In genomic region chr17:58517928-58518609, GRCh38 we compare ENCODE assay signal across 8 cellular contexts. TPM values are rescaled to one million over a fixed set of nuclear protein-coding genes. Genes with fewer than 3 reads are reported as not detected.
DNase-seq lines count a peak whose midpoint lies in the region; ATAC-seq lines count a peak whose summit lies in the region.

No MANE protein-coding gene starts in this region.

- ATAC-seq in GM21360 (IDR thresholded peaks at IDR 0.05; ENCODE audit: unreplicated experiment), result peak; percentile 82

- no peaks in the 10 kb centered on the region for H3K9me3 ChIP-seq in effector memory CD4-positive, alpha-beta T cell (ENCODE audit: control insufficient read depth, low read length)

- DNase-seq in COLO829 (ENCODE audit: low spot score) (peak; percentile 99), HT-29 (ENCODE audit: low spot score) (peak; percentile 99), lung microvascular endothelial cell (ENCODE audit: low read depth in 2 of 2) (peak; percentile 100)
- peak; percentile 100 for DNase-seq in NK-92 treated with Interleukin-12 subunit alpha and Interleukin-12 subunit beta, amount 100 ng/mL, for 24 hours (lab: John Stamatoyannopoulos, UW)
- peak; percentile 97 to 99 for DNase-seq in activated CD8-positive, alpha-beta memory T cell treated with anti-CD3 and anti-CD28 coated beads for 4 hours (ENCODE audit: low read depth in 2 of 2)
- peak; percentile 100 for DNase-seq in effector memory CD4-positive, alpha-beta T cell
- peak; percentile 96 to 99 (median 97) for DNase-seq in stimulated activated CD4-positive, alpha-beta T cell treated with anti-CD3 and anti-CD28 coated beads, TNF-alpha, amount 100 ng/mL, for 4 hours (ENCODE audit: low read depth in 3 of 3)

- no peaks in the 10 kb centered on the region for H3K36me3 ChIP-seq in effector memory CD4-positive, alpha-beta T cell (ENCODE audit: control insufficient read depth, insufficient read depth, low read length)

- H3K27ac ChIP-seq in effector memory CD4-positive, alpha-beta T cell (ENCODE audit: insufficient read depth, low read length, poor library complexity, severe bottlenecking), result peak overlapping the region; percentile 67

- peaks cover 23% of the 10 kb centered on the region for H3K4me1 ChIP-seq in effector memory CD4-positive, alpha-beta T cell (ENCODE audit: control insufficient read depth, insufficient read depth, low read length, poor library complexity, severe bottlenecking)

- peak overlapping the region; percentile 65 for H3K4me3 ChIP-seq in effector memory CD4-positive, alpha-beta T cell (ENCODE audit: insufficient read depth, low read depth, low read length, poor library complexity, severe bottlenecking)

- H3K27me3 ChIP-seq in effector memory CD4-positive, alpha-beta T cell (replicated peaks; ENCODE audit: control insufficient read depth, insufficient read depth, low read length, poor library complexity, severe bottlenecking), result no peaks in the 10 kb centered on the region

RNA-seq across cellular contexts. Expression of gene MTMR4, which starts 3.6 kb away (rescaled TPM):
- 39.1 and 50.0 TPM in 2 replicates for total RNA-seq in HT-29 (2014; rRNA removed; shearing (Covaris generic))
- 22.2 and 29.0 TPM in 2 replicates for total RNA-seq in lung microvascular endothelial cell

RNA-seq across cellular contexts. Expression of gene HSF5, which starts 29.9 kb away (rescaled TPM):
- not detected in 2 replicates for total RNA-seq in HT-29 (2014; rRNA removed; shearing (Covaris generic))
- under 0.01 TPM in 1 of 2 replicates, not detected in the other for total RNA-seq in lung microvascular endothelial cell

Comparison
In these comparisons a context has a peak if more than half of its experiments do, and no peak if none do; other contexts are left out.
1. Peak in every context shown above with its lines: DNase-seq, ATAC-seq, H3K4me3 ChIP-seq and H3K27ac ChIP-seq.